9 cellular contexts compared by ENCODE assay signal in the genomic region with DNA sequence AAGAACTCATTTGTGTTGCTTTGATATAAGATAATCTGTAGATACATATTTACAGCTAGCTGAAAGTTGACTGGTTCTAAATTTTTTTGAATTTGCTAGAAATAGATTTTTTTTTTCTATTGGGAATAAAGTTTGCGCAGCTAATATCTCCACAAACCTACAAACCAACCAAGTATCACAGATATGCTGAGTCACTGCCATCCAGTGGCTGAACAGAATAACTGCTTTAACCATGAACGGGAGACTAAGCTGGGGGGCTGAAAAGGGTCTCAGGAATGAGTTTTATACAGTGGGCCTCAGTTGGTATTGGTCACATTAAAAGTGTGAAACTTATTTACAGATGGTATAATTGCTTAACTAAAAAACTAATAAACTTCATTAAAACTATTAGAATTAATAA.
A peak's percentile ranks its signal among the peaks of the same experiment; 100 is the strongest.
DNase-seq lines count a peak whose midpoint lies in the region; ATAC-seq, FAIRE-seq and TF ChIP-seq lines count a peak whose summit lies in the region.
"Had no signal": no experiment of that assay in that cellular context is flagged by ENCODE, and none has a peak within 500 bp of the region (broad histone marks: within the 10 kb centered on the region; RNA-seq: fewer than 3 reads in every experiment).

No MANE protein-coding gene starts in this region.

- no peaks in the 10 kb centered on the region for H3K9me3 ChIP-seq in HepG2 (ENCODE audit: low read length)
- H3K9me3 ChIP-seq in colonic mucosa: no peaks in the 10 kb centered on the region

- no peak overlapping the region for H3K9ac ChIP-seq in HepG2 (ENCODE audit: insufficient read depth, low read depth, low read length)
- no peak overlapping the region for H3K9ac ChIP-seq in colonic mucosa (ENCODE audit: low read depth in 2 of 2, low read length in 2 of 2)

- H3K36me3 ChIP-seq in HepG2 (replicated peaks in 1 of 2; ENCODE audit: control insufficient read depth in 1 of 2, insufficient read depth in 2 of 2, low read length in 2 of 2): no peaks in the 10 kb centered on the region
- H3K36me3 ChIP-seq in colonic mucosa: no peaks in the 10 kb centered on the region
- H3K36me3 ChIP-seq: MG63 had no signal

- no TSS peak for BruUV-seq in HepG2 (replicated peaks; lab: Mats Ljungman, UMichigan)

- ATAC-seq in HepG2 (peak; percentile 50; the same call in 2 of the 3 replicates), GM19397 (IDR thresholded peaks at IDR 0.05; ENCODE audit: unreplicated experiment) (no peak), HG02938 (IDR thresholded peaks at IDR 0.05; ENCODE audit: unreplicated experiment) (no peak)

- H3K4me2 ChIP-seq in HepG2 (ENCODE audit: low read depth, low read length): no peak overlapping the region

- intact Hi-C loops in HepG2 (cut with micrococcal nuclease; ENCODE audit: unreplicated experiment) (loop anchor here (5.0 kb wide), 1 partner anchor 561 kb away; no protein-coding TSS in a partner anchor), colonic mucosa (cut with DNase I) (no loop called here)

- in situ Hi-C loops in Caki2 (cut with HindIII; ENCODE audit: low pct_unique_long_range_greater_than_20kb, low sequenced_read_pairs) (no loop called here), HepG2 (cut with HindIII; ENCODE audit: extremely low pct_ligation_motif_present, low pct_unique_long_range_greater_than_20kb) (no loop called here)

- no peaks in the 10 kb centered on the region for H4K20me1 ChIP-seq in HepG2 (ENCODE audit: insufficient read depth, low read length)

- no peaks in the 10 kb centered on the region for H3K4me1 ChIP-seq in HepG2 (ENCODE audit: insufficient read depth, low read length)
- no peaks in the 10 kb centered on the region for H3K4me1 ChIP-seq in colonic mucosa

- TF ChIP-seq POLR2A in HepG2 (IDR thresholded peaks at IDR 0.05; ENCODE audit: insufficient read depth in 1 of 2, low read depth in 2 of 2, low read length in 2 of 2): no peak

- H3K27ac ChIP-seq in HepG2 (ENCODE audit: extremely low read length, insufficient read depth, low read length) (no peak overlapping the region), colonic mucosa (no peak overlapping the region)

- no peak for TF ChIP-seq EP300 in HepG2 (IDR thresholded peaks at IDR 0.05; ENCODE audit: low read depth in 2 of 2, low read length in 2 of 2)
- TF ChIP-seq EP300 in HepG2 (CRISPR knock-in tag; IDR thresholded peaks at IDR 0.05; ENCODE audit: borderline replicate concordance): no peak

- CTCF ChIA-PET in HepG2 (lab: Yijun Ruan, JAX; ENCODE audit: low intra/inter-chr PET ratio, low total read pairs): no interaction called here

- POLR2A ChIA-PET in HepG2 (lab: Yijun Ruan, JAX): no interaction called here

- DNase-seq in Caki2 (ENCODE audit: low read depth): peak; percentile 23
- DNase-seq in HPDE6-E6E7 (ENCODE audit: extremely low spot score): peak; percentile 27
- peak; percentile 15 for DNase-seq in amniotic epithelial cell (ENCODE audit: low read depth)
- DNase-seq in HepG2 (ENCODE audit: low spot score): peak; percentile 18
- DNase-seq in HuH-7.5 (ENCODE audit: low spot score): no peak
- DNase-seq in colonic mucosa: no peak
- DNase-seq: MG63 had no signal

- H3K27me3 ChIP-seq in HepG2 (ENCODE audit: control insufficient read depth in 1 of 2, insufficient read depth in 2 of 2, low read length in 2 of 2) (no peaks in the 10 kb centered on the region; a peak in 1 of 5 replicates), colonic mucosa (no peaks in the 10 kb centered on the region)
- H3K27me3 ChIP-seq: MG63 had no signal

- H3K4me3 ChIP-seq in HepG2 (replicated peaks in 1 of 3; ENCODE audit: insufficient read depth in 1 of 3, low read depth in 2 of 3, low read length in 3 of 3) (no peak overlapping the region), colonic mucosa (no peak overlapping the region)
- H3K4me3 ChIP-seq: MG63 had no signal

- peak; percentile 28 for FAIRE-seq in HepG2 (lab: Jason Lieb, UNC)

- no peak overlapping the region for H2AFZ ChIP-seq in HepG2 (ENCODE audit: low read length)

- TF ChIP-seq CTCF in HepG2 (CRISPR knock-in tag; IDR thresholded peaks at IDR 0.05): peak; percentile 56
- TF ChIP-seq CTCF in colonic mucosa (IDR thresholded peaks at IDR 0.05): no peak

- no peak for TF ChIP-seq RAD21 in HepG2 (CRISPR knock-in tag; IDR thresholded peaks at IDR 0.05)

- H3K79me2 ChIP-seq in HepG2 (ENCODE audit: insufficient read depth, low read length): no peaks in the 10 kb centered on the region

- WGBS in HepG2 (ENCODE audit: low lambda C conversion rate): 46% methylated on average over 2 of the region's 2 CpGs

TF ChIP-seq in HepG2, 621 proteins besides CTCF, POLR2A, EP300 and RAD21:
- TF ChIP-seq NFE2L2 (IDR thresholded peaks at IDR 0.05; ENCODE audit: low read length) (peak; percentile 96), STAG1 (CRISPR knock-in tag; IDR thresholded peaks at IDR 0.05) (peak; percentile 65), ZNF749 (CRISPR knock-in tag; IDR thresholded peaks at IDR 0.05; ENCODE audit: borderline replicate concordance) (no peak), ZNF589 (CRISPR knock-in tag; conservative IDR thresholded peaks at IDR 0.05) (no peak), ZNF792 (CRISPR knock-in tag; IDR thresholded peaks at IDR 0.05) (0 out of 2 replicates have a peak, but pooled peaks have one; percentile 43), MAFK (conservative IDR thresholded peaks at IDR 0.05 in 1 of 2, IDR thresholded peaks at IDR 0.05 in 1 of 2; ENCODE audit: low read length in 2 of 2) (peak; percentile 61 to 65), MAFF (IDR thresholded peaks at IDR 0.05; ENCODE audit: low read depth, low read length) (0 out of 2 replicates have a peak, but pooled peaks have one; percentile 11), ZNF780A (CRISPR knock-in tag; IDR thresholded peaks at IDR 0.05) (no peak), SMC3 (IDR thresholded peaks at IDR 0.05; ENCODE audit: low read length) (0 out of 2 replicates have a peak, but pooled peaks have one; percentile 17), NFE2 (CRISPR knock-in tag; IDR thresholded peaks at IDR 0.05) (peak; percentile 75)
TF ChIP-seq in HepG2: peak in this region for 7.

Comparison
In these comparisons a context has a peak if more than half of its experiments do, and no peak if none do; other contexts are left out.
1. DNase-seq: peak in Caki2 (single experiment), HPDE6-E6E7 (single experiment), amniotic epithelial cell (single experiment) and HepG2 (single experiment); none in HuH-7.5 (single experiment) and colonic mucosa (single experiment).